In genomic region chr13:19981685-19982238, GRCh38 we compare ENCODE assay signal across 1 cellular context.
TF ChIP-seq lines count a peak whose summit lies in the region.

No MANE protein-coding gene starts in this region.

TF ChIP-seq in WTC11, 78 proteins besides CTCF, POLR2A, EP300 and RAD21 (continued from another document):
- TF ChIP-seq NR2C2 (CRISPR knock-in tag; IDR thresholded peaks at IDR 0.05): no peak
- no peak for TF ChIP-seq ZBTB21 (CRISPR knock-in tag; IDR thresholded peaks at IDR 0.05; ENCODE audit: borderline replicate concordance)
